In genomic region chr15:99518191-99518590, GRCh38 we compare ENCODE assay signal across 17 cellular contexts. TPM values are rescaled to one million over a fixed set of nuclear protein-coding genes. Genes with fewer than 3 reads are reported as not detected.
DNase-seq lines count a peak whose midpoint lies in the region; ATAC-seq and TF ChIP-seq lines count a peak whose summit lies in the region.
"Had no signal": no experiment of that assay in that cellular context is flagged by ENCODE, and none has a peak within 500 bp of the region (broad histone marks: within the 10 kb centered on the region; RNA-seq: fewer than 3 reads in every experiment).

No MANE protein-coding gene starts in this region.

- peak overlapping the region in 2 of 3 donors; percentile 31 to 44 for H3K27ac Mint-ChIP-seq in IgD-negative memory B cell
- H3K27ac Mint-ChIP-seq: CD4-positive, alpha-beta T cell; CD8-positive, alpha-beta T cell had no signal

- WGBS in trophoblast cell (ENCODE audit: extremely low coverage, insufficient coverage, insufficient read length) = no CpG with 5 or more reads among the region's 4 CpGs

- DNase-seq in trophoblast cell = peak; percentile 54 to 79
- DNase-seq in foreskin keratinocyte = no peak
- DNase-seq: 8988T; ACHN; BE2C; Caco-2; Calu3; CD4-positive, alpha-beta T cell; CD8-positive, alpha-beta T cell; DMS79 treated with DMSO at 0.1 percent for 48 hours; GF-D8 had no signal

- H3K36me3 Mint-ChIP-seq in IgD-negative memory B cell = peaks cover 2% of the 10 kb centered on the region
- H3K36me3 Mint-ChIP-seq: CD8-positive, alpha-beta T cell had no signal

- H4K20me1 ChIP-seq in BLaER1 = no peaks in the 10 kb centered on the region
- H4K20me1 ChIP-seq: BLaER1 treated with 17β-estradiol and CSF1 and Interleukin-3, amounts not matched to agents 10 nM and 100 nM had no signal

- H3K4me2 ChIP-seq in BLaER1 (peak overlapping the region; percentile 16; the same call in 1 of the 2 replicates), trophoblast cell (ENCODE audit: low read length) (no peak overlapping the region)

- H3K27me3 Mint-ChIP-seq in IgD-negative memory B cell = no peaks in the 10 kb centered on the region
- H3K27me3 Mint-ChIP-seq: CD4-positive, alpha-beta T cell had no signal

- H3K9me3 Mint-ChIP-seq in IgD-negative memory B cell = no peaks in the 10 kb centered on the region
- H3K9me3 Mint-ChIP-seq: CD4-positive, alpha-beta T cell; CD8-positive, alpha-beta T cell had no signal

- H2AK5ac ChIP-seq in trophoblast cell (ENCODE audit: low read length) = no peak overlapping the region

- no peaks in the 10 kb centered on the region for H3K79me1 ChIP-seq in trophoblast cell (ENCODE audit: low read length)

- H3K4me1 Mint-ChIP-seq in IgD-negative memory B cell = peaks cover 32 to 50% (median 33%) of the 10 kb centered on the region in 3 donors

- H3K9ac ChIP-seq in BLaER1 = no peak overlapping the region
- no peak overlapping the region for H3K9ac ChIP-seq in trophoblast cell (ENCODE audit: low read length)
- H3K9ac ChIP-seq: BLaER1 treated with 17β-estradiol and CSF1 and Interleukin-3, amounts not matched to agents 10 nM and 100 nM had no signal

- no peak overlapping the region for H2BK120ac ChIP-seq in trophoblast cell (ENCODE audit: insufficient read depth, low read length, poor library complexity)

- no peak overlapping the region for H2BK12ac ChIP-seq in trophoblast cell (ENCODE audit: low read length)

- no peak overlapping the region for H4K12ac ChIP-seq in trophoblast cell (ENCODE audit: low read depth, low read length)

- H3K18ac ChIP-seq in trophoblast cell (ENCODE audit: low read length) = no peak overlapping the region

- H3K9me3 ChIP-seq in BLaER1 = peaks cover 12% of the 10 kb centered on the region
- peaks cover 2% of the 10 kb centered on the region for H3K9me3 ChIP-seq in trophoblast cell (ENCODE audit: insufficient read depth, low read depth, low read length)
- H3K9me3 ChIP-seq: BE2C, Caco-2 had no signal

- no peak overlapping the region for H3K23ac ChIP-seq in trophoblast cell (ENCODE audit: low read length)

- H3K27me3 ChIP-seq in BLaER1 (no peaks in the 10 kb centered on the region), trophoblast cell (ENCODE audit: insufficient read depth, low read length) (no peaks in the 10 kb centered on the region), foreskin keratinocyte (no peaks in the 10 kb centered on the region)
- H3K27me3 ChIP-seq: BE2C; BLaER1 treated with 17β-estradiol and CSF1 and Interleukin-3, amounts not matched to agents 10 nM and 100 nM had no signal

- no peak overlapping the region for H3K4ac ChIP-seq in trophoblast cell (ENCODE audit: low read depth, low read length)

- H3K4me1 ChIP-seq in BLaER1 (peaks cover 55% of the 10 kb centered on the region), trophoblast cell (ENCODE audit: control insufficient read depth in 1 of 2, insufficient read depth in 2 of 2, low read length in 2 of 2) (no peaks in the 10 kb centered on the region), foreskin keratinocyte (no peaks in the 10 kb centered on the region)
- H3K4me1 ChIP-seq: BE2C, Caco-2 had no signal

- no peak overlapping the region for H4K8ac ChIP-seq in trophoblast cell (ENCODE audit: low read depth, low read length)

- no peak overlapping the region for H3K14ac ChIP-seq in trophoblast cell (ENCODE audit: low read length)

- H3K36me3 ChIP-seq in BLaER1 = no peaks in the 10 kb centered on the region
- H3K36me3 ChIP-seq in trophoblast cell (ENCODE audit: control insufficient read depth in 1 of 2, insufficient read depth in 2 of 2, low read length in 2 of 2) = no peaks in the 10 kb centered on the region
- H3K36me3 ChIP-seq: BE2C had no signal

- ATAC-seq in foreskin keratinocyte = no peak
- no peak for ATAC-seq in HG02973 (IDR thresholded peaks at IDR 0.05; ENCODE audit: unreplicated experiment)
- no peak for ATAC-seq in GM18861 (IDR thresholded peaks at IDR 0.05; ENCODE audit: unreplicated experiment)
- ATAC-seq: CD8-positive, alpha-beta T cell had no signal

- no peak overlapping the region for H4K91ac ChIP-seq in trophoblast cell (ENCODE audit: low read depth, low read length)

- H3K27ac ChIP-seq in BLaER1 (no peak overlapping the region), trophoblast cell (ENCODE audit: low read depth, low read length) (no peak overlapping the region), foreskin keratinocyte (no peak overlapping the region)
- H3K27ac ChIP-seq: C4-2B had no signal

- no peak overlapping the region for H2BK5ac ChIP-seq in trophoblast cell (ENCODE audit: low read depth, low read length, poor library complexity)

- TF ChIP-seq CTCF in foreskin keratinocyte (conservative IDR thresholded peaks at IDR 0.05) = no peak

- no peak overlapping the region for H2AFZ ChIP-seq in trophoblast cell (ENCODE audit: insufficient read depth, low read length, poor library complexity)

- H3K4me3 Mint-ChIP-seq in IgD-negative memory B cell = no peak overlapping the region
- H3K4me3 Mint-ChIP-seq: CD4-positive, alpha-beta T cell; CD8-positive, alpha-beta T cell had no signal

- H3K79me2 ChIP-seq in trophoblast cell (ENCODE audit: control insufficient read depth, insufficient read depth, low read length, poor library complexity) = no peaks in the 10 kb centered on the region

- H3K4me3 ChIP-seq in BLaER1 = no peak overlapping the region
- H3K4me3 ChIP-seq in trophoblast cell (ENCODE audit: low read depth, low read length) = no peak overlapping the region
- H3K4me3 ChIP-seq: BLaER1 treated with 17β-estradiol and CSF1 and Interleukin-3, amounts not matched to agents 10 nM and 100 nM had no signal

RNA-seq across cellular contexts. Expression of gene MEF2A, which starts 47.6 kb away (rescaled TPM):
- polyA plus RNA-seq in IgD-negative memory B cell = 53.9 TPM
- polyA plus RNA-seq in trophoblast cell (2013) = 12.2 and 12.6 TPM in 2 replicates
- 16.1 and 17.0 TPM in 2 replicates for total RNA-seq in foreskin keratinocyte
- polyA plus RNA-seq in foreskin keratinocyte = 3.7 and 4.4 TPM in 2 replicates

Comparison
In these comparisons a context has a peak if more than half of its experiments do, and no peak if none do; other contexts are left out.
1. DNase-seq: peak in trophoblast cell (2 of 2); none in foreskin keratinocyte (0 of 2).
2. RNA of gene MEF2A, which starts 47.6 kb away (polyA plus RNA-seq): 53.9 TPM in IgD-negative memory B cell (single experiment); 3.7 to 4.4 TPM in foreskin keratinocyte; every median in the first group is over 10 times any median in the second.